1 cellular context compared by ENCODE assay signal in the genomic region with DNA sequence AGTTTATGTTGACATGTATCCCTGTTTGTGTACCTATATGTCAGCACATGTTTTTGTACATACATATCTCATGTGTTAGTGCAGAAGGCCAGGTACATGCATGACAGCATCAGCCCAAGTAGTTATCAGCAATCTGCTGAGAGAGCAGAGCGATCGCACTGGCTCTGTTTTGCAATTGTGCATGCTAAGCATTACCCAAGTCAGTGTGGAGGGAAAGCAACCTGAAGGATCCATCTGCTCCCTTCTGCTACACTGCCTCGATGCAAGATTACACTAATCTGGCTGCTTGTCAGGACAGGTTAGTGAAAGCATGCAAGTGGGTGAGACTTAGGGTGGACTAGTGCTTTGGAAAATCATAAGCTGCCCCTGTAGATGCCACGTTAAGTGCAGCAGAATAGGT.
TF ChIP-seq lines count a peak whose summit lies in the region.

No MANE protein-coding gene starts in this region.

TF ChIP-seq in GM23338, 12 proteins besides CTCF, POLR2A, EP300 and RAD21 (continued from another document):
- TF ChIP-seq ZNF462 (CRISPR knock-in tag; IDR thresholded peaks at IDR 0.05) (no peak), POLR2AphosphoS5 (IDR thresholded peaks at IDR 0.05; ENCODE audit: low read depth) (no peak), JUNB (IDR thresholded peaks at IDR 0.05; ENCODE audit: unreplicated experiment) (no peak), NANOG (IDR thresholded peaks at IDR 0.05; ENCODE audit: borderline replicate concordance) (no peak)
